ENCODE assay signal across 28 cellular contexts in the genomic region with DNA sequence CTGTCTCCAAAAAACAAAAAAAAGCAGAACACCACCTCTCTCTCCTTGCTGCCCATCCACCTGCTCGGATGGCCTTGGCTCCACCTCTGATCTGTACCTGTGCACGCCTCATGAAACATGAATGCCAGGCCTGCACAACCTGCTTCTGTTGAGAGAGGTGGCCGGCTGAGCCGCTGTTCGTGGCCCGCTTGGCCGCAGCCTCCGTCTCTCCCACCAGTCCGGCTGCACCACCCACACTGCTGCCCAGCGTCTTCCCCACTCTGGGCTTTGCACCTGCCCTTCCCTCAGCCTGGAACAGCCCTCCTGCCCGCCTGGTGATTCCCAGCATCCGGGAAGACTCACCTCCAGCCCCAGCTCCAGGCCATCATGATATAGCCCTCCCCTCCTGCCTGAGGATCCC. TPM values are rescaled to one million over a fixed set of nuclear protein-coding genes. Genes with fewer than 3 reads are reported as not detected.
"Had no signal": no experiment of that assay in that cellular context is flagged by ENCODE, and none has a peak within 500 bp of the region (broad histone marks: within the 10 kb centered on the region; RNA-seq: fewer than 3 reads in every experiment).

No MANE protein-coding gene starts in this region.

- H3K27ac Mint-ChIP-seq: activated B cell treated with CpG ODN at 0.5 μM for 24 hours; activated CD8-positive, alpha-beta T cell treated with anti-CD3 and anti-CD28 coated beads for 36 hours; activated naive CD4-positive, alpha-beta T cell treated with anti-CD3 and anti-CD28 coated beads, Interleukin-2, amount 50 U/mL, for 24 hours; activated naive CD8-positive, alpha-beta T cell treated with anti-CD3 and anti-CD28 coated beads, Interleukin-2, amount 50 U/mL, for 24 hours; activated T-helper 2 cell treated with anti-CD3 and anti-CD28 coated beads, Interferon-gamma antibody, Interleukin-2, Interleukin-4, amounts not matched to agents 10 μg/mL and 5 μg/mL and 100 μg/mL, durations not matched to agents 14 hours and 24 hours and 36 hours; effector memory CD8-positive, alpha-beta T cell; naive thymus-derived CD4-positive, alpha-beta T cell; neural progenitor cell; stimulated activated effector memory CD8-positive, alpha-beta T cell treated with anti-CD3 and anti-CD28 coated beads, Interleukin-12 subunit alpha, Interleukin-12 subunit beta, amount 100 ng/mL, for 72 hours; stimulated activated naive CD8-positive, alpha-beta T cell treated with anti-CD3 and anti-CD28 coated beads, Interleukin-15, Interleukin-2, amounts not matched to agents 100 ng/mL and 50 ng/mL, for 24 hours; T-helper 2 cell treated with Interferon-gamma antibody and Interleukin-4, amounts not matched to agents 5 μg/mL and 100 μg/mL, for 36 hours had no signal

- H3K9me3 ChIP-seq: right atrium auricular region, thoracic aorta had no signal

- DNase-seq: activated B cell treated with CpG ODN at 0.5 μM for 24 hours; activated CD4-positive, alpha-beta T cell treated with anti-CD3 and anti-CD28 coated beads, Interleukin-2, amount 50 U/mL, for 1 hour; activated CD8-positive, alpha-beta T cell treated with anti-CD3 and anti-CD28 coated beads for 36 hours; activated naive CD8-positive, alpha-beta T cell treated with anti-CD3 and anti-CD28 coated beads, Interleukin-2, amount 50 U/mL, for 24 hours; amygdala; caudate nucleus; cortex of kidney; effector memory CD8-positive, alpha-beta T cell; foreskin fibroblast; mammary epithelial cell; midbrain; naive thymus-derived CD4-positive, alpha-beta T cell; stimulated activated CD4-positive, alpha-beta T cell treated with anti-CD3 and anti-CD28 coated beads, Interleukin-4, amount 100 ng/mL, for 1 hour; trophoblast cell had no signal

- ATAC-seq: activated CD8-positive, alpha-beta T cell treated with anti-CD3 and anti-CD28 coated beads for 36 hours; activated naive CD8-positive, alpha-beta T cell treated with anti-CD3 and anti-CD28 coated beads, Interleukin-2, amount 50 U/mL, for 24 hours; effector memory CD8-positive, alpha-beta T cell; naive thymus-derived CD4-positive, alpha-beta T cell; stimulated activated effector memory CD8-positive, alpha-beta T cell treated with anti-CD3 and anti-CD28 coated beads, Interleukin-12 subunit alpha, Interleukin-12 subunit beta, amount 100 ng/mL, for 72 hours had no signal

- H3K4me2 ChIP-seq: neural progenitor cell had no signal

- H3K4me3 Mint-ChIP-seq: activated B cell treated with CpG ODN at 0.5 μM for 24 hours; activated CD8-positive, alpha-beta T cell treated with anti-CD3 and anti-CD28 coated beads for 36 hours; activated naive CD4-positive, alpha-beta T cell treated with anti-CD3 and anti-CD28 coated beads, Interleukin-2, amount 50 U/mL, for 24 hours; activated naive CD8-positive, alpha-beta T cell treated with anti-CD3 and anti-CD28 coated beads, Interleukin-2, amount 50 U/mL, for 24 hours; stimulated activated effector memory CD8-positive, alpha-beta T cell treated with anti-CD3 and anti-CD28 coated beads, Interleukin-12 subunit alpha, Interleukin-12 subunit beta, amount 100 ng/mL, for 72 hours; stimulated activated naive CD8-positive, alpha-beta T cell treated with anti-CD3 and anti-CD28 coated beads, Interleukin-15, Interleukin-2, amounts not matched to agents 100 ng/mL and 50 ng/mL, for 24 hours had no signal

- H3K9ac ChIP-seq: neural progenitor cell had no signal

- H3K36me3 ChIP-seq: neural progenitor cell, right atrium auricular region, thoracic aorta had no signal

- H2AFZ ChIP-seq: neural progenitor cell had no signal

- H3K4me3 ChIP-seq: neural progenitor cell, right atrium auricular region, thoracic aorta had no signal

- H3K9me3 Mint-ChIP-seq: activated B cell treated with CpG ODN at 0.5 μM for 24 hours; activated CD8-positive, alpha-beta T cell treated with anti-CD3 and anti-CD28 coated beads for 36 hours; activated naive CD4-positive, alpha-beta T cell treated with anti-CD3 and anti-CD28 coated beads, Interleukin-2, amount 50 U/mL, for 24 hours; activated naive CD8-positive, alpha-beta T cell treated with anti-CD3 and anti-CD28 coated beads, Interleukin-2, amount 50 U/mL, for 24 hours; activated T-helper 2 cell treated with anti-CD3 and anti-CD28 coated beads, Interferon-gamma antibody, Interleukin-2, Interleukin-4, amounts not matched to agents 10 μg/mL and 5 μg/mL and 100 μg/mL, durations not matched to agents 14 hours and 24 hours and 36 hours; effector memory CD8-positive, alpha-beta T cell; neural progenitor cell; stimulated activated effector memory CD8-positive, alpha-beta T cell treated with anti-CD3 and anti-CD28 coated beads, Interleukin-12 subunit alpha, Interleukin-12 subunit beta, amount 100 ng/mL, for 72 hours; stimulated activated naive CD8-positive, alpha-beta T cell treated with anti-CD3 and anti-CD28 coated beads, Interleukin-15, Interleukin-2, amounts not matched to agents 100 ng/mL and 50 ng/mL, for 24 hours; T-helper 2 cell treated with Interferon-gamma antibody and Interleukin-4, amounts not matched to agents 5 μg/mL and 100 μg/mL, for 36 hours had no signal

- H3K36me3 Mint-ChIP-seq: activated naive CD4-positive, alpha-beta T cell treated with anti-CD3 and anti-CD28 coated beads, Interleukin-2, amount 50 U/mL, for 24 hours; naive thymus-derived CD4-positive, alpha-beta T cell; neural progenitor cell; stimulated activated effector memory CD8-positive, alpha-beta T cell treated with anti-CD3 and anti-CD28 coated beads, Interleukin-12 subunit alpha, Interleukin-12 subunit beta, amount 100 ng/mL, for 72 hours had no signal

- H3K4me1 Mint-ChIP-seq: stimulated activated effector memory CD8-positive, alpha-beta T cell treated with anti-CD3 and anti-CD28 coated beads, Interleukin-12 subunit alpha, Interleukin-12 subunit beta, amount 100 ng/mL, for 72 hours had no signal

- H3K27me3 ChIP-seq: neural progenitor cell, right atrium auricular region had no signal

- H3K27ac ChIP-seq: neural progenitor cell, right atrium auricular region, thoracic aorta had no signal

RNA-seq across cellular contexts. Expression of a gene that starts 18.1 kb away (rescaled TPM):
- total RNA-seq: activated B cell treated with CpG ODN at 0.5 μM for 24 hours; activated CD8-positive, alpha-beta T cell treated with anti-CD3 and anti-CD28 coated beads for 36 hours; activated T-helper 2 cell treated with anti-CD3 and anti-CD28 coated beads, Interferon-gamma antibody, Interleukin-2, Interleukin-4, amounts not matched to agents 10 μg/mL and 5 μg/mL and 100 μg/mL, durations not matched to agents 14 hours and 24 hours and 36 hours; chondrocyte; endothelial cell of umbilical vein; liver; mammary epithelial cell; omental fat pad; pulmonary artery endothelial cell; right atrium auricular region; subcutaneous adipose tissue; thoracic aorta had no signal
